In the genomic region with DNA sequence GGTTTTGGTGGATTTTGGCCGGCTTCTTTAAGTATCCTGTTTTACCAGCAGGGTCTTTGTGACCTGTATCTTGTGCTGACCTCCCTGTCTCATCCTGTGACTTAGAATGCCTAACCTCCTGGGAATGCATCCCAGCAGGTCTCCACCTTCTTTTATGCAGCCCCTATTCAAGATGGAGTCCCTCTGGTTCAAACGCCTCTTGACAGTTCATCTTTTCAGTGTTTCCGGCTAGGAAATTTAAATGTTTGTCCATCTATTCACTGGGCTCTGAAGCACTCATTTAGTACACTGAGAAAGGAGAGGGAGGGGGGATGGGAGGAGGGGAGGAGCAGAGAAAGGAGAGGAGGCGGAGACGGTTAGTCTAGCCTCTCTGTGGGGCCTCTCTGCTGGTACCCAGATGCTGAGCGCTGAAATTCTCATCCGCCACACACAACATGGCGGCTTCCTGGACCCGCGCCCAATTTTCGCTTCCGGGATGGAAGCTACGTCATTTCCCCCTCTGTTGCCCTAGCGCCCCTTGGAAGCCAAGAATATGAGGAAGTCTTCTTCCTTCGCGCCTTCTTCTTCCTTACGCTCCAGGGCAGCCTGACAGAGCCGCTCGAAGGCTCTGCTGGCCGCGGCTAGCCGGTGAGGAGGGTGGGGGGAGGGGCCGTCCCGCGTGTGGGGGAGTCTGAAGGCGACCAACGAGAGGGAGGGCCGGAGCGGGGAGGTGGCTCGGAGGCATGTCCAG, we compare ENCODE assay signal across 9 cellular contexts.
A peak's percentile ranks its signal among the peaks of the same experiment; 100 is the strongest.
DNase-seq lines count a peak whose midpoint lies in the region; ATAC-seq, FAIRE-seq and TF ChIP-seq lines count a peak whose summit lies in the region.
"Had no signal": no experiment of that assay in that cellular context is flagged by ENCODE, and none has a peak within 500 bp of the region (broad histone marks: within the 10 kb centered on the region; RNA-seq: fewer than 3 reads in every experiment).

No MANE protein-coding gene starts in this region.

- H3K4me3 ChIP-seq in ACC112 (ENCODE audit: low read depth, low read length) (peak overlapping the region; percentile 75), stomach smooth muscle (ENCODE audit: low read length in 2 of 2) (peak overlapping the region; percentile 83 to 93)

- no peaks in the 10 kb centered on the region for H3K79me2 ChIP-seq in ACC112 (ENCODE audit: control insufficient read depth, insufficient read depth, low read length, unreplicated experiment)

- H3K27ac ChIP-seq in ACC112 (ENCODE audit: low read depth, low read length) (no peak overlapping the region), stomach smooth muscle (ENCODE audit: low read length) (peak overlapping the region; percentile 55)

- peaks cover 5% of the 10 kb centered on the region for H3K4me1 ChIP-seq in ACC112 (ENCODE audit: control insufficient read depth, insufficient read depth, low read length, unreplicated experiment)
- H3K4me1 ChIP-seq in stomach smooth muscle (ENCODE audit: control insufficient read depth, insufficient read depth, low read length) = peaks cover 7% of the 10 kb centered on the region

- peak overlapping the region; percentile 94 for H2AFZ ChIP-seq in ACC112 (ENCODE audit: low read length, unreplicated experiment)

- peak overlapping the region; percentile 72 to 73 for H3K9ac ChIP-seq in stomach smooth muscle (ENCODE audit: low read length in 2 of 2)

- H3K27me3 ChIP-seq in ACC112 (ENCODE audit: insufficient read depth, low read length) = peaks cover 53% of the 10 kb centered on the region
- peaks cover 2% of the 10 kb centered on the region in 2 donors for H3K27me3 ChIP-seq in stomach smooth muscle (ENCODE audit: control insufficient read depth in 1 of 2, insufficient read depth in 2 of 2, low read length in 2 of 2)

- DNase-seq in NOMO-1 treated with DMSO at 0.1 percent for 48 hours (lab: John Stamatoyannopoulos, UW; ENCODE audit: unreplicated experiment) (peak; percentile 82), activated gamma-delta T cell treated with Interleukin-2 at 50 U/mL for 16 hours (peak; percentile 86), frontal cortex (ENCODE audit: low spot score in 2 of 2) (peak; percentile 44 to 67), non-pigmented ciliary epithelial cell (ENCODE audit: low read depth) (peak; percentile 11)
- DNase-seq: DND-41 had no signal

- no peaks in the 10 kb centered on the region for H3K9me3 ChIP-seq in stomach smooth muscle (ENCODE audit: control insufficient read depth in 2 of 2, low read length in 2 of 2)

- ATAC-seq in HG03457 (IDR thresholded peaks at IDR 0.05; ENCODE audit: unreplicated experiment) = peak; percentile 74

- FAIRE-seq in frontal cortex (lab: Jason Lieb, UNC) = no peak

- H3K36me3 ChIP-seq in ACC112 (ENCODE audit: insufficient read depth, low read length) (no peaks in the 10 kb centered on the region), stomach smooth muscle (ENCODE audit: control insufficient read depth in 2 of 2, insufficient read depth in 2 of 2, low read length in 2 of 2) (no peaks in the 10 kb centered on the region)

- peak; percentile 31 for TF ChIP-seq POLR2A in GM19193 (IDR thresholded peaks at IDR 0.05; ENCODE audit: extremely low read depth, insufficient read depth, insufficient read length)

Comparison
In these comparisons a context has a peak if more than half of its experiments do, and no peak if none do; other contexts are left out.
1. DNase-seq: peak in every context shown above with its lines; median percentile 86 in activated gamma-delta T cell treated with Interleukin-2 at 50 U/mL for 16 hours; 82 in NOMO-1 treated with DMSO at 0.1 percent for 48 hours; 56 in frontal cortex; 11 in non-pigmented ciliary epithelial cell.